Comparison of ENCODE assay signal across 1 cellular context in genomic region chr16:4320030-4320429, GRCh38.
TF ChIP-seq lines count a peak whose summit lies in the region.

No MANE protein-coding gene starts in this region.

TF ChIP-seq in H1, 55 proteins besides CTCF, POLR2A, EP300 and RAD21:
- TF ChIP-seq ASH2L (IDR thresholded peaks at IDR 0.05; ENCODE audit: low read length) = no peak
- TF ChIP-seq CHD2 (IDR thresholded peaks at IDR 0.05; ENCODE audit: low read length) = no peak
- no peak for TF ChIP-seq SP1 (IDR thresholded peaks at IDR 0.05; ENCODE audit: low read depth, low read length)
- TF ChIP-seq NRF1 (IDR thresholded peaks at IDR 0.05; ENCODE audit: low read depth, low read length) = no peak
- no peak for TF ChIP-seq TAF1 (IDR thresholded peaks at IDR 0.05; ENCODE audit: low read depth, low read length)
- TF ChIP-seq EZH2 (IDR thresholded peaks at IDR 0.05; ENCODE audit: low read depth, low read length, severe bottlenecking) = no peak
- TF ChIP-seq CREB1 (IDR thresholded peaks at IDR 0.05) = no peak
- TF ChIP-seq TEAD4 (IDR thresholded peaks at IDR 0.05; ENCODE audit: low read depth, low read length) = no peak
- no peak for TF ChIP-seq KDM4A (IDR thresholded peaks at IDR 0.05; ENCODE audit: low read depth, low read length, severe bottlenecking)
- TF ChIP-seq CTBP2 (IDR thresholded peaks at IDR 0.05; ENCODE audit: borderline replicate concordance, insufficient read depth, insufficient read length, low read length) = no peak
- TF ChIP-seq PHF8 (conservative IDR thresholded peaks at IDR 0.05; ENCODE audit: low read depth, low read length) = no peak
- no peak for TF ChIP-seq NANOG (IDR thresholded peaks at IDR 0.05; ENCODE audit: insufficient read depth, low read depth, low read length, poor library complexity, severe bottlenecking)
- TF ChIP-seq, protein P1, sequence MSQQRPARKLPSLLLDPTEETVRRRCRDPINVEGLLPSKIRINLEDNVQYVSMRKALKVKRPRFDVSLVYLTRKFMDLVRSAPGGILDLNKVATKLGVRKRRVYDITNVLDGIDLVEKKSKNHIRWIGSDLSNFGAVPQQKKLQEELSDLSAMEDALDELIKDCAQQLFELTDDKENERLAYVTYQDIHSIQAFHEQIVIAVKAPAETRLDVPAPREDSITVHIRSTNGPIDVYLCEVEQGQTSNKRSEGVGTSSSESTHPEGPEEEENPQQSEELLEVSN (IDR thresholded peaks at IDR 0.05) = no peak
TF ChIP-seq in H1: peak in this region for 0.
